10 cellular contexts compared by ENCODE assay signal in the genomic region with DNA sequence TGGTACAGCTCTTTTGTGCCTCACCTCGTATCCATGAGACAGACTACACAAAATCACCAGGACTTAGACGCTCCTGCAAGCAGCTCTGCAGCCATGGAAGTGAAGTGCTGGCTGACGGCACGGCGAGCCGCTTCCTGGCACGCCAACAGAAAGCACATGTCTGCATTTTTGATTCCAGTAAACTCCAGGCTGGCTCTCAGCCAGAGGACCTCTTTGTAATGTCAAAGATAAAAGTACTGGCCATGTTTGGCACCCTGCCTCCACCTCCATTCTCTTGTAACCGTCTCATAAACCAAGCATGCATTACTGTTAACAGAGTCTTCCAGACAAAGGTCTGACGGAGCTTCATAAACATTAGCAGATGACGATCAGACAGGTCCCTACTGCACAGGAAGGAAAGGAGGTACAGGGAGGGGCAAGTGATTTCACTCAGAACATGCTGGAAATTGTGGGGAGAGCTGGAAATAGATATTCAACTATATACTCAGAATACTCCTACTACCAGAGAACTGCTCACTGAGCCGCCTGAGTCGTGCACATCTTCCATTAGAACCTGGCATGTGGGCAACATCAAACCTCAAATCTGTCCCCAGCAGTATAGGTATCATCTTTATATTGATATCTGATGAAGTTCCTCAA.
DNase-seq lines count a peak whose midpoint lies in the region; ATAC-seq and TF ChIP-seq lines count a peak whose summit lies in the region.
"Had no signal": no experiment of that assay in that cellular context is flagged by ENCODE, and none has a peak within 500 bp of the region (broad histone marks: within the 10 kb centered on the region; RNA-seq: fewer than 3 reads in every experiment).

No MANE protein-coding gene starts in this region.

- no peak overlapping the region for H3K27ac Mint-ChIP-seq in activated T-helper 17 cell treated with anti-CD3 and anti-CD28 coated beads, Interleukin-2, amount 50 U/mL, for 72 hours
- H3K27ac Mint-ChIP-seq: activated naive CD4-positive, alpha-beta T cell treated with anti-CD3 and anti-CD28 coated beads, Interleukin-2, amount 50 U/mL, for 24 hours; IgD-negative memory B cell had no signal

- no peaks in the 10 kb centered on the region for H3K27me3 Mint-ChIP-seq in activated T-helper 17 cell treated with anti-CD3 and anti-CD28 coated beads, Interleukin-2, amount 50 U/mL, for 72 hours
- H3K27me3 Mint-ChIP-seq: activated naive CD4-positive, alpha-beta T cell treated with anti-CD3 and anti-CD28 coated beads, Interleukin-2, amount 50 U/mL, for 24 hours; IgD-negative memory B cell had no signal

- no peaks in the 10 kb centered on the region for H3K27me3 ChIP-seq in MM.1S (replicated peaks; ENCODE audit: insufficient read depth, low read length)

- H3K36me3 ChIP-seq in MM.1S (replicated peaks; ENCODE audit: insufficient read depth, low read length), result no peaks in the 10 kb centered on the region

- H3K4me1 ChIP-seq in MM.1S (ENCODE audit: low read length), result no peaks in the 10 kb centered on the region

- H3K4me3 Mint-ChIP-seq in activated T-helper 17 cell treated with anti-CD3 and anti-CD28 coated beads, Interleukin-2, amount 50 U/mL, for 72 hours, result no peak overlapping the region
- H3K4me3 Mint-ChIP-seq: activated naive CD4-positive, alpha-beta T cell treated with anti-CD3 and anti-CD28 coated beads, Interleukin-2, amount 50 U/mL, for 24 hours had no signal

- H3K4me2 ChIP-seq in MM.1S (ENCODE audit: low read depth, low read length), result no peak overlapping the region

- H3K9me2 ChIP-seq in MM.1S (replicated peaks; ENCODE audit: insufficient read depth, low read length), result no peaks in the 10 kb centered on the region

- no peak overlapping the region for H3K27ac ChIP-seq in MM.1S (ENCODE audit: low read length)

- ATAC-seq in activated T-helper 17 cell treated with anti-CD3 and anti-CD28 coated beads, Interleukin-2, amount 50 U/mL, for 72 hours (replicated peaks), result no peak

- H3K36me3 Mint-ChIP-seq in activated T-helper 17 cell treated with anti-CD3 and anti-CD28 coated beads, Interleukin-2, amount 50 U/mL, for 72 hours (ENCODE audit: low read depth), result no peaks in the 10 kb centered on the region

- no peak overlapping the region for H3K9ac ChIP-seq in MM.1S (ENCODE audit: low read length)

- H2AFZ ChIP-seq in MM.1S (ENCODE audit: low read length), result no peak overlapping the region

- H3F3A ChIP-seq in MM.1S (ENCODE audit: insufficient read depth, low read length), result no peaks in the 10 kb centered on the region

- no peaks in the 10 kb centered on the region for H3K79me2 ChIP-seq in MM.1S (ENCODE audit: low read length)

- DNase-seq in Ammon's horn (ENCODE audit: low spot score), result peak; percentile 8
- peak; percentile 64 for DNase-seq in NCI-H2107 treated with DMSO at 0.1 percent for 48 hours (lab: John Stamatoyannopoulos, UW; ENCODE audit: unreplicated experiment)
- peak; percentile 83 for DNase-seq in dedifferentiated amniotic fluid mesenchymal stem cell (ENCODE audit: extremely low spot score)
- peak; percentile 79 for DNase-seq in mucosa of gallbladder (ENCODE audit: low spot score)
- DNase-seq in activated CD4-positive, alpha-beta T cell treated with anti-CD3 and anti-CD28 coated beads, Interleukin-2, amount 50 U/mL, for 1 hour, result no peak
- DNase-seq in MM.1S, result no peak
- no peak for DNase-seq in NCI-H1694 treated with DMSO at 0.1 percent for 48 hours (lab: John Stamatoyannopoulos, UW)

- TF ChIP-seq CTCF in MM.1S (IDR thresholded peaks at IDR 0.05; ENCODE audit: low read length), result no peak

- no peaks in the 10 kb centered on the region for H3K9me3 ChIP-seq in MM.1S (replicated peaks; ENCODE audit: insufficient read depth, low read length)

- H3K9me3 Mint-ChIP-seq in activated T-helper 17 cell treated with anti-CD3 and anti-CD28 coated beads, Interleukin-2, amount 50 U/mL, for 72 hours, result no peaks in the 10 kb centered on the region
- H3K9me3 Mint-ChIP-seq: activated naive CD4-positive, alpha-beta T cell treated with anti-CD3 and anti-CD28 coated beads, Interleukin-2, amount 50 U/mL, for 24 hours; IgD-negative memory B cell had no signal

- no peaks in the 10 kb centered on the region for H4K20me1 ChIP-seq in MM.1S (ENCODE audit: insufficient read depth, low read length)

- H3K4me3 ChIP-seq in MM.1S (ENCODE audit: low read length), result no peak overlapping the region

- no peaks in the 10 kb centered on the region for H3K4me1 Mint-ChIP-seq in activated T-helper 17 cell treated with anti-CD3 and anti-CD28 coated beads, Interleukin-2, amount 50 U/mL, for 72 hours
- H3K4me1 Mint-ChIP-seq: activated naive CD4-positive, alpha-beta T cell treated with anti-CD3 and anti-CD28 coated beads, Interleukin-2, amount 50 U/mL, for 24 hours; IgD-negative memory B cell had no signal

Comparison
In these comparisons a context has a peak if more than half of its experiments do, and no peak if none do; other contexts are left out.
1. DNase-seq: peak in Ammon's horn (single experiment), NCI-H2107 treated with DMSO at 0.1 percent for 48 hours (single experiment), dedifferentiated amniotic fluid mesenchymal stem cell (single experiment) and mucosa of gallbladder (single experiment); none in activated CD4-positive, alpha-beta T cell treated with anti-CD3 and anti-CD28 coated beads, Interleukin-2, amount 50 U/mL, for 1 hour (single experiment), MM.1S (single experiment) and NCI-H1694 treated with DMSO at 0.1 percent for 48 hours (single experiment).